ENCODE assay signal across 1 cellular context in genomic region chr9:6739218-6739617, GRCh38.
TF ChIP-seq lines count a peak whose summit lies in the region.

No MANE protein-coding gene starts in this region.

TF ChIP-seq in H1, 55 proteins besides CTCF, POLR2A, EP300 and RAD21:
- TF ChIP-seq BCL11A (IDR thresholded peaks at IDR 0.05; ENCODE audit: low read depth in 2 of 2, low read length in 2 of 2) (no peak), BACH1 (IDR thresholded peaks at IDR 0.05; ENCODE audit: low read length) (no peak), KDM5A (IDR thresholded peaks at IDR 0.05; ENCODE audit: low read length) (no peak), TAF1 (IDR thresholded peaks at IDR 0.05; ENCODE audit: low read depth, low read length) (no peak), RFX5 (IDR thresholded peaks at IDR 0.05; ENCODE audit: borderline replicate concordance, low read depth, low read length) (no peak), PHF8 (conservative IDR thresholded peaks at IDR 0.05; ENCODE audit: low read depth, low read length) (no peak), CEBPB (IDR thresholded peaks at IDR 0.05; ENCODE audit: low read depth, low read length) (no peak), SUZ12 (IDR thresholded peaks at IDR 0.05; ENCODE audit: low read length) (no peak), KDM1A (IDR thresholded peaks at IDR 0.05; ENCODE audit: borderline replicate concordance, low read length) (no peak), RXRA (IDR thresholded peaks at IDR 0.05; ENCODE audit: insufficient read depth, low read depth, low read length) (no peak), TCF12 (IDR thresholded peaks at IDR 0.05; ENCODE audit: low read depth, low read length) (no peak), CHD2 (IDR thresholded peaks at IDR 0.05; ENCODE audit: low read length) (no peak), TAF7 (optimal IDR thresholded peaks at IDR 0.05; ENCODE audit: borderline replicate concordance, low read depth, low read length) (no peak), NRF1 (IDR thresholded peaks at IDR 0.05; ENCODE audit: low read depth, low read length) (no peak), USF2 (IDR thresholded peaks at IDR 0.05; ENCODE audit: low read length) (no peak), NANOG (IDR thresholded peaks at IDR 0.05; ENCODE audit: insufficient read depth, low read depth, low read length, poor library complexity, severe bottlenecking) (no peak), EGR1 (IDR thresholded peaks at IDR 0.05; ENCODE audit: borderline replicate concordance, low read depth, low read length) (no peak), SIRT6 (IDR thresholded peaks at IDR 0.05; ENCODE audit: low read length) (no peak), CHD1 (IDR thresholded peaks at IDR 0.05; ENCODE audit: low read depth, low read length) (no peak), CHD7 (IDR thresholded peaks at IDR 0.05; ENCODE audit: insufficient replicate concordance, low read length) (no peak)
